19 cellular contexts compared by ENCODE assay signal in the genomic region with DNA sequence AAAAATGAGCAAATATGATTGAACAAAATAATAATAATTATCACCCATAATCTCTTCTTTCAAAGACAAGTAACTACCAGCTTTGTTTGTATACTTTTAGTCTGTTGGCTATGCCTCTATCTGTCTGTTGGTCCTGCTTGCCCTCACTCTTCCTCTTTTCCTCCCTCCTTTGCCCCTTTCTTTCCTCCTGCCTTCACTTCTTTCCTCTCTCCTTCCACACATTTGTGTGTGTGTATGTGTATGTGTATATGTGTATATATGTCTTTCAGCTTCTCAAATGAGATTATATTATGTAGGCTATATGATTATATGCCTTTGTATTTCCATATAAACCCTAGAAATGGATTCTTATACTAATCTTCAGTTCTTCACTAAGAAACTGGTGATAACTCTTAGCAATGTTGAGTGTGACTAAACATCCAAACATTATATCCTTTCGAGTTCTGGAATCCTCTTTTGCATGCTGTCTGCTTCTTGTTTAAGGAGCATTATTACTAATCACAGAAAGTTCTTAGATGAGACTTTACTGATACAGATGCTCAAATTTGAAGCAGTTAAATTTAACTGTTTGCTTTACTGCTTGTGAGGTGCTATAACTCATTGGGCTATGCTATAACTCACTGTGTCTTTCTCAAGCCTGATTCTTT.
"Had no signal": no experiment of that assay in that cellular context is flagged by ENCODE, and none has a peak within 500 bp of the region (broad histone marks: within the 10 kb centered on the region; RNA-seq: fewer than 3 reads in every experiment).

No MANE protein-coding gene starts in this region.

- H3K27me3 Mint-ChIP-seq: naive B cell had no signal

- H3K36me3 Mint-ChIP-seq: naive B cell had no signal

- H3K36me3 ChIP-seq: neutrophil, ovary, right atrium auricular region, sigmoid colon had no signal

- H3K9me3 ChIP-seq: neutrophil, ovary, right atrium auricular region, sigmoid colon had no signal

- H3K4me3 ChIP-seq: hepatocyte, lung, ovary, right atrium auricular region, sigmoid colon had no signal

- H3K4me3 Mint-ChIP-seq: naive B cell, nephron had no signal

- DNase-seq: dermis blood vessel endothelial cell; erythroblast; foreskin melanocyte; head of caudate nucleus; left colon; left ventricle myocardium superior; mesendoderm; naive B cell; ovary; sigmoid colon; small intestine; stimulated activated CD4-positive, alpha-beta T cell treated with anti-CD3 and anti-CD28 coated beads, Interleukin-2, amount 100 ng/mL, for 48 hours; stimulated activated naive CD4-positive, alpha-beta T cell treated with Interleukin-2 at 50 U/mL for 16 hours; trophoblast cell had no signal

- H3K27ac Mint-ChIP-seq: nephron had no signal

- H3K27me3 ChIP-seq: hepatocyte, neutrophil, ovary, right atrium auricular region, sigmoid colon had no signal

- H3K9me3 Mint-ChIP-seq: naive B cell had no signal

- ATAC-seq: left colon, left ventricle myocardium superior had no signal
